In the genomic region with DNA sequence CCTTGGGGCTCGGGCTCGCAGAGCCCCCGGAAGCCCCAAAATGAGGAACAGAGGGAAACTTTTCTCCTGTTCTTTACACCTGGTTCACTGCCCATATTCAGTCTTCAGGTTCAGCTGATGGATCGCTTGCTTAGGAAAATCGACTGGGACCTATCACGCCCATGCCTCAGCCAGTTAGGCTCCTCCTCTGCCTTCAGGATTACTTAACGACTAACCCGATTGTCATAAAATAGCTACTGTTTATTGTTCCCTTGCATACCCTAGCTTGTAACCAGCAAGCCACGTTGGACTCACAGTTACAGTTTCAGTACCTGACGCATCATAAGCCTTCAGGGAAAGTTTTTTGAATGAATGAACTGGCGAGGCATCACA, we compare ENCODE assay signal across 8 cellular contexts. TPM values are rescaled to one million over a fixed set of nuclear protein-coding genes. Genes with fewer than 3 reads are reported as not detected.
A peak's percentile ranks its signal among the peaks of the same experiment; 100 is the strongest.
DNase-seq lines count a peak whose midpoint lies in the region; ATAC-seq lines count a peak whose summit lies in the region.

No MANE protein-coding gene starts in this region.

- H3K4me1 ChIP-seq in iPS-20b (ENCODE audit: insufficient read depth, low read length) (peaks cover 15% of the 10 kb centered on the region; the same call in 1 of the 2 replicates), stomach smooth muscle (ENCODE audit: control insufficient read depth, insufficient read depth, low read length) (peaks cover 26% of the 10 kb centered on the region)

- no peaks in the 10 kb centered on the region for H3K9me3 Mint-ChIP-seq in activated naive CD4-positive, alpha-beta T cell treated with anti-CD3 and anti-CD28 coated beads, Interleukin-2, amount 10 ng/mL, durations not matched to agents 7 days and 5 days
- H3K9me3 Mint-ChIP-seq in activated T-helper 1 cell treated with anti-CD3 and anti-CD28 coated beads, Interleukin-12 subunit alpha, Interleukin-12 subunit beta, Interleukin-2, Interleukin-4 antibody, amounts not matched to agents 30 ng/mL and 10 ng/mL and 1 ng/mL, durations not matched to agents 14 hours and 24 hours and 36 hours = no peaks in the 10 kb centered on the region

- CTCF ChIA-PET in activated naive CD4-positive, alpha-beta T cell treated with anti-CD3 and anti-CD28 coated beads, Interleukin-2, amount 10 ng/mL, durations not matched to agents 7 days and 5 days (lab: Charles Lee) = no interaction called here

- H3K27me3 Mint-ChIP-seq in activated naive CD4-positive, alpha-beta T cell treated with anti-CD3 and anti-CD28 coated beads, Interleukin-2, amount 10 ng/mL, durations not matched to agents 7 days and 5 days = no peaks in the 10 kb centered on the region
- no peaks in the 10 kb centered on the region for H3K27me3 Mint-ChIP-seq in activated T-helper 1 cell treated with anti-CD3 and anti-CD28 coated beads, Interleukin-12 subunit alpha, Interleukin-12 subunit beta, Interleukin-2, Interleukin-4 antibody, amounts not matched to agents 30 ng/mL and 10 ng/mL and 1 ng/mL, durations not matched to agents 14 hours and 24 hours and 36 hours (ENCODE audit: insufficient read depth)

- no peak for DNase-seq in activated naive CD4-positive, alpha-beta T cell treated with anti-CD3 and anti-CD28 coated beads, Interleukin-2, amount 10 ng/mL, durations not matched to agents 7 days and 5 days
- DNase-seq in activated naive CD4-positive, alpha-beta T cell treated with anti-CD3 and anti-CD28 coated beads, Interleukin-2, amount 50 U/mL, for 16 hours = no peak
- DNase-seq in activated T-helper 1 cell treated with anti-CD3 and anti-CD28 coated beads, Interleukin-12 subunit alpha, Interleukin-12 subunit beta, Interleukin-2, Interleukin-4 antibody, amounts not matched to agents 30 ng/mL and 10 ng/mL and 1 ng/mL, durations not matched to agents 14 hours and 24 hours and 36 hours (ENCODE audit: low spot score) = no peak
- DNase-seq in HT-29 (ENCODE audit: low spot score) (no peak), A172 (ENCODE audit: low spot score) (no peak)

- intact Hi-C loops in activated T-helper 1 cell treated with anti-CD3 and anti-CD28 coated beads, Interleukin-12 subunit alpha, Interleukin-12 subunit beta, Interleukin-2, Interleukin-4 antibody, amounts not matched to agents 30 ng/mL and 10 ng/mL and 1 ng/mL, durations not matched to agents 14 hours and 24 hours and 36 hours (cut with micrococcal nuclease) = no loop called here

- peaks cover 27% of the 10 kb centered on the region for H3K36me3 Mint-ChIP-seq in activated naive CD4-positive, alpha-beta T cell treated with anti-CD3 and anti-CD28 coated beads, Interleukin-2, amount 10 ng/mL, durations not matched to agents 7 days and 5 days
- peaks cover 29% of the 10 kb centered on the region for H3K36me3 Mint-ChIP-seq in activated T-helper 1 cell treated with anti-CD3 and anti-CD28 coated beads, Interleukin-12 subunit alpha, Interleukin-12 subunit beta, Interleukin-2, Interleukin-4 antibody, amounts not matched to agents 30 ng/mL and 10 ng/mL and 1 ng/mL, durations not matched to agents 14 hours and 24 hours and 36 hours (ENCODE audit: low read depth)

- peak overlapping the region; percentile 81 for H3K4me3 Mint-ChIP-seq in activated naive CD4-positive, alpha-beta T cell treated with anti-CD3 and anti-CD28 coated beads, Interleukin-2, amount 10 ng/mL, durations not matched to agents 7 days and 5 days
- peak overlapping the region; percentile 94 for H3K4me3 Mint-ChIP-seq in activated T-helper 1 cell treated with anti-CD3 and anti-CD28 coated beads, Interleukin-12 subunit alpha, Interleukin-12 subunit beta, Interleukin-2, Interleukin-4 antibody, amounts not matched to agents 30 ng/mL and 10 ng/mL and 1 ng/mL, durations not matched to agents 14 hours and 24 hours and 36 hours

- peak overlapping the region; percentile 96 for H3K27ac Mint-ChIP-seq in activated naive CD4-positive, alpha-beta T cell treated with anti-CD3 and anti-CD28 coated beads, Interleukin-2, amount 10 ng/mL, durations not matched to agents 7 days and 5 days
- peak overlapping the region; percentile 89 for H3K27ac Mint-ChIP-seq in activated T-helper 1 cell treated with anti-CD3 and anti-CD28 coated beads, Interleukin-12 subunit alpha, Interleukin-12 subunit beta, Interleukin-2, Interleukin-4 antibody, amounts not matched to agents 30 ng/mL and 10 ng/mL and 1 ng/mL, durations not matched to agents 14 hours and 24 hours and 36 hours

- H3K27me3 ChIP-seq in iPS-20b (ENCODE audit: insufficient read depth, low read length) (no peaks in the 10 kb centered on the region), stomach smooth muscle (ENCODE audit: control insufficient read depth in 1 of 2, insufficient read depth in 2 of 2, low read length in 2 of 2) (no peaks in the 10 kb centered on the region)

- H3K27ac ChIP-seq in iPS-20b (ENCODE audit: low read length) (peak overlapping the region; percentile 98), stomach smooth muscle (ENCODE audit: low read length) (peak overlapping the region; percentile 91)

- peaks cover 41% of the 10 kb centered on the region for H3K4me1 Mint-ChIP-seq in activated naive CD4-positive, alpha-beta T cell treated with anti-CD3 and anti-CD28 coated beads, Interleukin-2, amount 10 ng/mL, durations not matched to agents 7 days and 5 days
- H3K4me1 Mint-ChIP-seq in activated T-helper 1 cell treated with anti-CD3 and anti-CD28 coated beads, Interleukin-12 subunit alpha, Interleukin-12 subunit beta, Interleukin-2, Interleukin-4 antibody, amounts not matched to agents 30 ng/mL and 10 ng/mL and 1 ng/mL, durations not matched to agents 14 hours and 24 hours and 36 hours (ENCODE audit: low read depth) = peaks cover 18% of the 10 kb centered on the region

- H3K4me3 ChIP-seq in iPS-20b (ENCODE audit: low read length) (peak overlapping the region; percentile 83), stomach smooth muscle (ENCODE audit: low read length in 2 of 2) (peak overlapping the region; percentile 85 to 93)

- no peaks in the 10 kb centered on the region for H3K9me3 ChIP-seq in iPS-20b (ENCODE audit: insufficient read depth, low read depth, low read length)
- no peaks in the 10 kb centered on the region for H3K9me3 ChIP-seq in stomach smooth muscle (ENCODE audit: control insufficient read depth in 2 of 2, low read length in 2 of 2)

- no peak for ATAC-seq in HG03175 (IDR thresholded peaks at IDR 0.05; ENCODE audit: unreplicated experiment)

- H3K9ac ChIP-seq in iPS-20b (ENCODE audit: low read depth, low read length) (peak overlapping the region; percentile 100; the same call in 1 of the 2 replicates), stomach smooth muscle (ENCODE audit: low read length in 2 of 2) (peak overlapping the region; percentile 92 to 98)

- H3K36me3 ChIP-seq in iPS-20b (ENCODE audit: insufficient read depth, low read depth, low read length) (peaks cover 49% of the 10 kb centered on the region), stomach smooth muscle (ENCODE audit: control insufficient read depth in 2 of 2, insufficient read depth in 2 of 2, low read length in 2 of 2) (peaks cover 12 to 21% of the 10 kb centered on the region in 2 donors)

RNA-seq across cellular contexts. Expression of gene TARDBP, which starts 0.7 kb away (rescaled TPM):
- total RNA-seq in activated T-helper 1 cell treated with anti-CD3 and anti-CD28 coated beads, Interleukin-12 subunit alpha, Interleukin-12 subunit beta, Interleukin-2, Interleukin-4 antibody, amounts not matched to agents 30 ng/mL and 10 ng/mL and 1 ng/mL, durations not matched to agents 14 hours and 24 hours and 36 hours = 197 TPM in 2 replicates
- 55.7 and 59.7 TPM in 2 replicates for total RNA-seq in HT-29 (2014; rRNA removed; shearing (Covaris generic))
- 37.9 and 71.2 TPM in 2 replicates for total RNA-seq in A172 (2014; rRNA removed; shearing (Covaris generic))

RNA-seq across cellular contexts. Expression of gene MASP2, which starts 33.9 kb away (rescaled TPM):
- total RNA-seq in activated T-helper 1 cell treated with anti-CD3 and anti-CD28 coated beads, Interleukin-12 subunit alpha, Interleukin-12 subunit beta, Interleukin-2, Interleukin-4 antibody, amounts not matched to agents 30 ng/mL and 10 ng/mL and 1 ng/mL, durations not matched to agents 14 hours and 24 hours and 36 hours = 0.15 and 0.57 TPM in 2 replicates
- 0.18 TPM in 1 of 2 replicates, not detected in the other for total RNA-seq in HT-29 (2014; rRNA removed; shearing (Covaris generic))
- total RNA-seq in A172 (2014; rRNA removed; shearing (Covaris generic)) = 0.43 TPM in 1 of 2 replicates, not detected in the other

RNA-seq across cellular contexts. Expression of gene SRM, which starts 46.7 kb away (rescaled TPM):
- total RNA-seq in activated T-helper 1 cell treated with anti-CD3 and anti-CD28 coated beads, Interleukin-12 subunit alpha, Interleukin-12 subunit beta, Interleukin-2, Interleukin-4 antibody, amounts not matched to agents 30 ng/mL and 10 ng/mL and 1 ng/mL, durations not matched to agents 14 hours and 24 hours and 36 hours = 306 and 332 TPM in 2 replicates
- 46.6 and 70.7 TPM in 2 replicates for total RNA-seq in HT-29 (2014; rRNA removed; shearing (Covaris generic))
- 28.2 and 28.4 TPM in 2 replicates for total RNA-seq in A172 (2014; rRNA removed; shearing (Covaris generic))
